In genomic region chr6:3871511-3871910, GRCh38 we compare ENCODE assay signal across 1 cellular context.
A peak's percentile ranks its signal among the peaks of the same experiment; 100 is the strongest.
TF ChIP-seq lines count a peak whose summit lies in the region.

No MANE protein-coding gene starts in this region.

TF ChIP-seq in HepG2, 621 proteins besides CTCF, POLR2A, EP300 and RAD21 (continued from another document and continues in another):
- TF ChIP-seq ZBTB40 (IDR thresholded peaks at IDR 0.05) (no peak), ZBTB40 (CRISPR knock-in tag; IDR thresholded peaks at IDR 0.05) (no peak), HMG20B (CRISPR knock-in tag; conservative IDR thresholded peaks at IDR 0.05) (no peak), ZNF792 (CRISPR knock-in tag; IDR thresholded peaks at IDR 0.05) (peak; percentile 72; the same call in 1 of the 2 replicates), NFIB (CRISPR knock-in tag; IDR thresholded peaks at IDR 0.05; ENCODE audit: borderline replicate concordance) (no peak), ZFP36L2 (CRISPR knock-in tag; IDR thresholded peaks at IDR 0.05) (no peak), RARA (CRISPR knock-in tag; IDR thresholded peaks at IDR 0.05) (peak; percentile 83), MLLT10 (CRISPR knock-in tag; IDR thresholded peaks at IDR 0.05) (no peak), TFDP1 (CRISPR knock-in tag; IDR thresholded peaks at IDR 0.05; ENCODE audit: borderline replicate concordance) (peak; percentile 21; the same call in 1 of the 2 replicates), ZNF264 (CRISPR knock-in tag; IDR thresholded peaks at IDR 0.05) (0 out of 2 replicates have a peak, but pooled peaks have one; percentile 23), CSRNP1 (CRISPR knock-in tag; IDR thresholded peaks at IDR 0.05) (no peak), HES4 (CRISPR knock-in tag; IDR thresholded peaks at IDR 0.05; ENCODE audit: borderline replicate concordance) (no peak), HNF1B (CRISPR knock-in tag; IDR thresholded peaks at IDR 0.05) (no peak), NR2C2 (CRISPR knock-in tag; IDR thresholded peaks at IDR 0.05; ENCODE audit: borderline replicate concordance) (peak; percentile 79), TIGD3 (CRISPR knock-in tag; IDR thresholded peaks at IDR 0.05; ENCODE audit: borderline replicate concordance) (no peak), ZBTB25 (CRISPR knock-in tag; IDR thresholded peaks at IDR 0.05) (peak; percentile 49; the same call in 1 of the 2 replicates), KDM3A (CRISPR knock-in tag; IDR thresholded peaks at IDR 0.05; ENCODE audit: low read depth) (no peak), RFX1 (IDR thresholded peaks at IDR 0.05) (no peak), NFKBIZ (CRISPR knock-in tag; IDR thresholded peaks at IDR 0.05) (0 out of 2 replicates have a peak, but pooled peaks have one; percentile 51), NR2F1 (CRISPR knock-in tag; IDR thresholded peaks at IDR 0.05) (peak; percentile 64 to 71; a peak in 3 of 4 replicates), ZNF646 (CRISPR knock-in tag; IDR thresholded peaks at IDR 0.05) (no peak), ZNF724P (CRISPR knock-in tag; IDR thresholded peaks at IDR 0.05; ENCODE audit: borderline replicate concordance) (no peak), LRRFIP1 (CRISPR knock-in tag; conservative IDR thresholded peaks at IDR 0.05) (no peak), SATB2 (CRISPR knock-in tag; IDR thresholded peaks at IDR 0.05) (no peak), MIER2 (CRISPR knock-in tag; IDR thresholded peaks at IDR 0.05) (no peak), NR2F6 (IDR thresholded peaks at IDR 0.05) (peak; percentile 75), NR2F6 (CRISPR knock-in tag; IDR thresholded peaks at IDR 0.05) (peak; percentile 90), ZNF274 (CRISPR knock-in tag; IDR thresholded peaks at IDR 0.05) (no peak)
